24 cellular contexts compared by ENCODE assay signal in genomic region chr19:30305346-30306060, GRCh38.
"Had no signal": no experiment of that assay in that cellular context is flagged by ENCODE, and none has a peak within 500 bp of the region (broad histone marks: within the 10 kb centered on the region; RNA-seq: fewer than 3 reads in every experiment).

No MANE protein-coding gene starts in this region.

- H3K9me3 ChIP-seq: breast epithelium, colonic mucosa, left lung, mucosa of descending colon, neutrophil, right lobe of liver, vagina had no signal

- ATAC-seq: activated naive CD8-positive, alpha-beta T cell treated with anti-CD3 and anti-CD28 coated beads, Interleukin-2, amount 50 U/mL, for 24 hours; left lung; mucosa of descending colon; stimulated activated naive CD8-positive, alpha-beta T cell treated with anti-CD3 and anti-CD28 coated beads, Interleukin-15, Interleukin-2, amounts not matched to agents 100 U/mL and 50 U/mL, for 24 hours; WTC11 had no signal

- H3K4me3 ChIP-seq: breast epithelium, colonic mucosa, left lung, lung, mucosa of descending colon, right lobe of liver, vagina had no signal

- H3K27ac ChIP-seq: breast epithelium, colonic mucosa, left lung, neutrophil, right lobe of liver, vagina had no signal

- H3K36me3 ChIP-seq: breast epithelium, colonic mucosa, left lung, neutrophil, right lobe of liver, vagina had no signal

- FAIRE-seq: endothelial cell of umbilical vein, islet of Langerhans had no signal

- H3K27me3 ChIP-seq: breast epithelium, colonic mucosa, left lung, neutrophil, right lobe of liver, vagina had no signal

- H3K4me1 ChIP-seq: breast epithelium, colonic mucosa, left lung, right lobe of liver, vagina had no signal

- DNase-seq: activated CD4-positive, alpha-beta memory T cell treated with anti-CD3 and anti-CD28 coated beads, Interleukin-2, amount 10 ng/mL, durations not matched to agents 7 days and 5 days; activated CD4-positive, alpha-beta T cell treated with anti-CD3 and anti-CD28 coated beads for 1 hour; activated CD4-positive, alpha-beta T cell treated with anti-CD3 and anti-CD28 coated beads, Interleukin-2, amount 10 ng/mL, durations not matched to agents 7 days and 5 days; activated CD8-positive, alpha-beta memory T cell treated with anti-CD3 and anti-CD28 coated beads, Interleukin-2, amount 50 U/mL, for 48 hours; activated gamma-delta T cell treated with Interleukin-2 at 50 U/mL for 16 hours; activated naive CD8-positive, alpha-beta T cell treated with anti-CD3 and anti-CD28 coated beads, Interleukin-2, amount 50 U/mL, for 24 hours; activated T-cell treated with anti-CD3 and anti-CD28 coated beads, Interleukin-2, amount 50 U/mL, for 24 hours; amygdala; colonic mucosa; left lung; mesendoderm; mucosa of descending colon; right lobe of liver; stimulated activated CD4-positive, alpha-beta T cell treated with anti-CD3 and anti-CD28 coated beads, Interleukin-12 subunit alpha, Interleukin-12 subunit beta, amount 100 ng/mL, for 4 hours; stimulated activated CD4-positive, alpha-beta T cell treated with anti-CD3 and anti-CD28 coated beads, Interleukin-4, amount 100 ng/mL, for 1 hour; stimulated activated naive CD8-positive, alpha-beta T cell treated with anti-CD3 and anti-CD28 coated beads, Interleukin-15, Interleukin-2, amounts not matched to agents 100 U/mL and 50 U/mL, for 24 hours; T-helper 2 cell had no signal
